Comparison of ENCODE assay signal across 19 cellular contexts in genomic region chr5:107696511-107696910, GRCh38. TPM values are rescaled to one million over a fixed set of nuclear protein-coding genes. Genes with fewer than 3 reads are reported as not detected.
"Had no signal": no experiment of that assay in that cellular context is flagged by ENCODE, and none has a peak within 500 bp of the region (broad histone marks: within the 10 kb centered on the region; RNA-seq: fewer than 3 reads in every experiment).

No MANE protein-coding gene starts in this region.

- ATAC-seq: esophagus mucosa; heart right ventricle; left colon; left ventricle myocardium superior; mucosa of descending colon; naive thymus-derived CD8-positive, alpha-beta T cell had no signal

- H3K4me3 ChIP-seq: heart right ventricle, mucosa of descending colon, sigmoid colon, skin epidermis, stomach had no signal

- H3K27me3 ChIP-seq: heart right ventricle, neutrophil, sigmoid colon, stomach had no signal

- H3K27ac ChIP-seq: heart right ventricle, neutrophil, sigmoid colon, skin epidermis, stomach had no signal

- H3K4me1 ChIP-seq: heart right ventricle, sigmoid colon, stomach had no signal

- H3K4me1 Mint-ChIP-seq: naive thymus-derived CD8-positive, alpha-beta T cell had no signal

- H3K36me3 ChIP-seq: heart right ventricle, neutrophil, sigmoid colon, stomach had no signal

- DNase-seq: effector memory CD4-positive, alpha-beta T cell; heart right ventricle; kidney; left colon; left ventricle myocardium superior; mucosa of descending colon; naive thymus-derived CD8-positive, alpha-beta T cell; sigmoid colon; stimulated activated CD4-positive, alpha-beta T cell treated with anti-CD3 and anti-CD28 coated beads, Interleukin-2, amount 100 ng/mL, for 24 hours; stimulated activated CD4-positive, alpha-beta T cell treated with anti-CD3 and anti-CD28 coated beads, Interleukin-4, amount 100 ng/mL, for 4 hours; stimulated activated naive CD4-positive, alpha-beta T cell; stomach; substantia nigra; trophoblast cell had no signal

- H3K9me3 ChIP-seq: mucosa of descending colon, neutrophil had no signal

- H3K27ac Mint-ChIP-seq: naive thymus-derived CD8-positive, alpha-beta T cell had no signal

- FAIRE-seq: endometrium, frontal cortex, kidney had no signal

- H3K4me3 Mint-ChIP-seq: naive thymus-derived CD8-positive, alpha-beta T cell had no signal

RNA-seq across cellular contexts. Expression of gene EFNA5, which starts 25.8 kb away (rescaled TPM):
- total RNA-seq: naive thymus-derived CD8-positive, alpha-beta T cell had no signal
